ENCODE assay signal across 1 cellular context in genomic region chr17:46147167-46147749, GRCh38.
TF ChIP-seq lines count a peak whose summit lies in the region.

No MANE protein-coding gene starts in this region.

TF ChIP-seq in WTC11, 78 proteins besides CTCF, POLR2A, EP300 and RAD21 (continued from another document):
- no peak for TF ChIP-seq AFF4 (CRISPR knock-in tag; IDR thresholded peaks at IDR 0.05; ENCODE audit: borderline replicate concordance)
- TF ChIP-seq RORB (CRISPR knock-in tag; IDR thresholded peaks at IDR 0.05): no peak
- TF ChIP-seq TP53 (CRISPR knock-in tag; IDR thresholded peaks at IDR 0.05): no peak
